In genomic region chr4:74307163-74307562, GRCh38 we compare ENCODE assay signal across 1 cellular context.
TF ChIP-seq lines count a peak whose summit lies in the region.

No MANE protein-coding gene starts in this region.

TF ChIP-seq in K562, 482 proteins besides CTCF, POLR2A, EP300 and RAD21:
- TF ChIP-seq MAFG (tag; conservative IDR thresholded peaks at IDR 0.05) = peak; percentile 58
- no peak for TF ChIP-seq POLR2B (IDR thresholded peaks at IDR 0.05; ENCODE audit: low read depth, partially characterized antibody)
- TF ChIP-seq RBM39 (optimal IDR thresholded peaks at IDR 0.05; ENCODE audit: low read depth, low read length) = no peak
- peak; percentile 71 for TF ChIP-seq C11orf30 (IDR thresholded peaks at IDR 0.05; ENCODE audit: low read depth)
- peak; percentile 55 for TF ChIP-seq MAFF (IDR thresholded peaks at IDR 0.05; ENCODE audit: low read length)
- peak; percentile 72 for TF ChIP-seq ZNF316 (IDR thresholded peaks at IDR 0.05)
TF ChIP-seq in K562: peak in this region for 4.
